Comparison of ENCODE assay signal across 2 cellular contexts in genomic region chr17:81500026-81500425, GRCh38.
TF ChIP-seq lines count a peak whose summit lies in the region.

No MANE protein-coding gene starts in this region.

TF ChIP-seq in GM23338, 12 proteins besides CTCF, POLR2A, EP300 and RAD21:
- TF ChIP-seq REST (IDR thresholded peaks at IDR 0.05; ENCODE audit: unreplicated experiment) (no peak), ZNF331 (CRISPR knock-in tag; IDR thresholded peaks at IDR 0.05; ENCODE audit: low read depth) (no peak), EZH2 (IDR thresholded peaks at IDR 0.05; ENCODE audit: low read depth, unreplicated experiment) (no peak), STAT1 (IDR thresholded peaks at IDR 0.05; ENCODE audit: unreplicated experiment) (no peak), EZH2phosphoT487 (IDR thresholded peaks at IDR 0.05; ENCODE audit: unreplicated experiment) (no peak), POLR2AphosphoS5 (IDR thresholded peaks at IDR 0.05; ENCODE audit: low read depth) (no peak), ZNF114 (CRISPR knock-in tag; IDR thresholded peaks at IDR 0.05) (no peak), CREB1 (CRISPR knock-in tag; IDR thresholded peaks at IDR 0.05; ENCODE audit: low read depth) (no peak)
- TF ChIP-seq, protein P1, sequence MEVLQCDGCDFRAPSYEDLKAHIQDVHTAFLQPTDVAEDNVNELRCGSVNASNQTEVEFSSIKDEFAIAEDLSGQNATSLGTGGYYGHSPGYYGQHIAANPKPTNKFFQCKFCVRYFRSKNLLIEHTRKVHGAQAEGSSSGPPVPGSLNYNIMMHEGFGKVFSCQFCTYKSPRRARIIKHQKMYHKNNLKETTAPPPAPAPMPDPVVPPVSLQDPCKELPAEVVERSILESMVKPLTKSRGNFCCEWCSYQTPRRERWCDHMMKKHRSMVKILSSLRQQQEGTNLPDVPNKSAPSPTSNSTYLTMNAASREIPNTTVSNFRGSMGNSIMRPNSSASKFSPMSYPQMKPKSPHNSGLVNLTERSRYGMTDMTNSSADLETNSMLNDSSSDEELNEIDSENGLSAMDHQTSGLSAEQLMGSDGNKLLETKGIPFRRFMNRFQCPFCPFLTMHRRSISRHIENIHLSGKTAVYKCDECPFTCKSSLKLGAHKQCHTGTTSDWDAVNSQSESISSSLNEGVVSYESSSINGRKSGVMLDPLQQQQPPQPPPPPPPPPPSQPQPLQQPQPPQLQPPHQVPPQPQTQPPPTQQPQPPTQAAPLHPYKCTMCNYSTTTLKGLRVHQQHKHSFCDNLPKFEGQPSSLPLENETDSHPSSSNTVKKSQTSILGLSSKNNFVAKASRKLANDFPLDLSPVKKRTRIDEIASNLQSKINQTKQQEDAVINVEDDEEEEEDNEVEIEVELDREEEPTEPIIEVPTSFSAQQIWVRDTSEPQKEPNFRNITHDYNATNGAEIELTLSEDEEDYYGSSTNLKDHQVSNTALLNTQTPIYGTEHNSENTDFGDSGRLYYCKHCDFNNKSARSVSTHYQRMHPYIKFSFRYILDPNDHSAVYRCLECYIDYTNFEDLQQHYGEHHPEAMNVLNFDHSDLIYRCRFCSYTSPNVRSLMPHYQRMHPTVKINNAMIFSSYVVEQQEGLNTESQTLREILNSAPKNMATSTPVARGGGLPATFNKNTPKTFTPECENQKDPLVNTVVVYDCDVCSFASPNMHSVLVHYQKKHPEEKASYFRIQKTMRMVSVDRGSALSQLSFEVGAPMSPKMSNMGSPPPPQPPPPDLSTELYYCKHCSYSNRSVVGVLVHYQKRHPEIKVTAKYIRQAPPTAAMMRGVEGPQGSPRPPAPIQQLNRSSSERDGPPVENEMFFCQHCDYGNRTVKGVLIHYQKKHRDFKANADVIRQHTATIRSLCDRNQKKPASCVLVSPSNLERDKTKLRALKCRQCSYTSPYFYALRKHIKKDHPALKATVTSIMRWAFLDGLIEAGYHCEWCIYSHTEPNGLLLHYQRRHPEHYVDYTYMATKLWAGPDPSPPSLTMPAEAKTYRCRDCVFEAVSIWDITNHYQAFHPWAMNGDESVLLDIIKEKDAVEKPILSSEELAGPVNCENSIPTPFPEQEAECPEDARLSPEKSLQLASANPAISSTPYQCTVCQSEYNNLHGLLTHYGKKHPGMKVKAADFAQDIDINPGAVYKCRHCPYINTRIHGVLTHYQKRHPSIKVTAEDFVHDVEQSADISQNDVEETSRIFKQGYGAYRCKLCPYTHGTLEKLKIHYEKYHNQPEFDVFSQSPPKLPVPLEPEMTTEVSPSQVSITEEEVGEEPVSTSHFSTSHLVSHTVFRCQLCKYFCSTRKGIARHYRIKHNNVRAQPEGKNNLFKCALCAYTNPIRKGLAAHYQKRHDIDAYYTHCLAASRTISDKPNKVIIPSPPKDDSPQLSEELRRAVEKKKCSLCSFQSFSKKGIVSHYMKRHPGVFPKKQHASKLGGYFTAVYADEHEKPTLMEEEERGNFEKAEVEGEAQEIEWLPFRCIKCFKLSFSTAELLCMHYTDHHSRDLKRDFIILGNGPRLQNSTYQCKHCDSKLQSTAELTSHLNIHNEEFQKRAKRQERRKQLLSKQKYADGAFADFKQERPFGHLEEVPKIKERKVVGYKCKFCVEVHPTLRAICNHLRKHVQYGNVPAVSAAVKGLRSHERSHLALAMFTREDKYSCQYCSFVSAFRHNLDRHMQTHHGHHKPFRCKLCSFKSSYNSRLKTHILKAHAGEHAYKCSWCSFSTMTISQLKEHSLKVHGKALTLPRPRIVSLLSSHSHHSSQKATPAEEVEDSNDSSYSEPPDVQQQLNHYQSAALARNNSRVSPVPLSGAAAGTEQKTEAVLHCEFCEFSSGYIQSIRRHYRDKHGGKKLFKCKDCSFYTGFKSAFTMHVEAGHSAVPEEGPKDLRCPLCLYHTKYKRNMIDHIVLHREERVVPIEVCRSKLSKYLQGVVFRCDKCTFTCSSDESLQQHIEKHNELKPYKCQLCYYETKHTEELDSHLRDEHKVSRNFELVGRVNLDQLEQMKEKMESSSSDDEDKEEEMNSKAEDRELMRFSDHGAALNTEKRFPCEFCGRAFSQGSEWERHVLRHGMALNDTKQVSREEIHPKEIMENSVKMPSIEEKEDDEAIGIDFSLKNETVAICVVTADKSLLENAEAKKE (CRISPR knock-in tag; IDR thresholded peaks at IDR 0.05): no peak
TF ChIP-seq in GM23338: peak in this region for 0.

TF ChIP-seq in SK-N-SH, 30 proteins besides CTCF, POLR2A, EP300 and RAD21 (continued from another document):
- TF ChIP-seq GATA2 (CRISPR knock-in tag; IDR thresholded peaks at IDR 0.05): no peak
- TF ChIP-seq FOXM1 (IDR thresholded peaks at IDR 0.05; ENCODE audit: low read depth): no peak
- no peak for TF ChIP-seq FOXJ3 (CRISPR knock-in tag; IDR thresholded peaks at IDR 0.05)
- TF ChIP-seq, protein P2, sequence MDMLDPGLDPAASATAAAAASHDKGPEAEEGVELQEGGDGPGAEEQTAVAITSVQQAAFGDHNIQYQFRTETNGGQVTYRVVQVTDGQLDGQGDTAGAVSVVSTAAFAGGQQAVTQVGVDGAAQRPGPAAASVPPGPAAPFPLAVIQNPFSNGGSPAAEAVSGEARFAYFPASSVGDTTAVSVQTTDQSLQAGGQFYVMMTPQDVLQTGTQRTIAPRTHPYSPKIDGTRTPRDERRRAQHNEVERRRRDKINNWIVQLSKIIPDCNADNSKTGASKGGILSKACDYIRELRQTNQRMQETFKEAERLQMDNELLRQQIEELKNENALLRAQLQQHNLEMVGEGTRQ (IDR thresholded peaks at IDR 0.05; ENCODE audit: borderline replicate concordance, low read depth, low read length): no peak
- TF ChIP-seq JUND (IDR thresholded peaks at IDR 0.05): no peak
- TF ChIP-seq RFX5 (IDR thresholded peaks at IDR 0.05; ENCODE audit: low read length): no peak
- TF ChIP-seq USF1 (IDR thresholded peaks at IDR 0.05; ENCODE audit: borderline replicate concordance, low read depth): no peak
